Comparison of ENCODE assay signal across 19 cellular contexts in genomic region chr1:107162745-107163144, GRCh38. TPM values are rescaled to one million over a fixed set of nuclear protein-coding genes. Genes with fewer than 3 reads are reported as not detected.
"Had no signal": no experiment of that assay in that cellular context is flagged by ENCODE, and none has a peak within 500 bp of the region (broad histone marks: within the 10 kb centered on the region; RNA-seq: fewer than 3 reads in every experiment).

No MANE protein-coding gene starts in this region.

- H3K9me3 ChIP-seq: ascending aorta, esophagus squamous epithelium, ovary, psoas muscle, suprapubic skin, transverse colon had no signal

- DNase-seq: activated CD8-positive, alpha-beta memory T cell treated with anti-CD3 and anti-CD28 coated beads for 24 hours; activated effector memory CD4-positive, alpha-beta T cell treated with anti-CD3 and anti-CD28 coated beads, Interleukin-2, amount 50 U/mL, for 16 hours; activated naive CD4-positive, alpha-beta T cell treated with anti-CD3 and anti-CD28 coated beads, Interleukin-2, amount 50 U/mL, for 16 hours; activated T-cell treated with anti-CD3 and anti-CD28 coated beads, Interleukin-2, amount 50 U/mL, for 72 hours; effector CD4-positive, alpha-beta T cell; esophagus squamous epithelium; immature natural killer cell; mesendoderm; naive thymus-derived CD4-positive, alpha-beta T cell; ovary; psoas muscle; right cardiac atrium; stimulated activated CD4-positive, alpha-beta T cell treated with anti-CD3 and anti-CD28 coated beads, Interleukin-15, amount 100 ng/mL, for 24 hours; stimulated activated CD4-positive, alpha-beta T cell treated with anti-CD3 and anti-CD28 coated beads, Interleukin-4, amount 100 ng/mL, for 1 hour; stimulated activated naive CD8-positive, alpha-beta T cell treated with anti-CD3 and anti-CD28 coated beads, Interleukin-15, amount 100 ng/mL, for 72 hours; transverse colon had no signal

- H3K36me3 ChIP-seq: ascending aorta, esophagus squamous epithelium, ovary, suprapubic skin, transverse colon had no signal

- H3K4me3 ChIP-seq: ascending aorta, esophagus squamous epithelium, ovary, psoas muscle, skin epidermis, suprapubic skin, transverse colon had no signal

- H3K4me1 ChIP-seq: ascending aorta, esophagus squamous epithelium, psoas muscle, suprapubic skin, transverse colon had no signal

- H3K27ac ChIP-seq: ascending aorta, esophagus squamous epithelium, ovary, psoas muscle, skin epidermis, suprapubic skin, transverse colon had no signal

- H3K27me3 ChIP-seq: ascending aorta, esophagus squamous epithelium, ovary, suprapubic skin, transverse colon had no signal

RNA-seq across cellular contexts. Expression of gene NTNG1, which starts 21.9 kb away (rescaled TPM):
- total RNA-seq: ascending aorta; naive thymus-derived CD4-positive, alpha-beta T cell had no signal
- polyA plus RNA-seq: immature natural killer cell; naive thymus-derived CD4-positive, alpha-beta T cell had no signal
